39 cellular contexts compared by ENCODE assay signal in the genomic region with DNA sequence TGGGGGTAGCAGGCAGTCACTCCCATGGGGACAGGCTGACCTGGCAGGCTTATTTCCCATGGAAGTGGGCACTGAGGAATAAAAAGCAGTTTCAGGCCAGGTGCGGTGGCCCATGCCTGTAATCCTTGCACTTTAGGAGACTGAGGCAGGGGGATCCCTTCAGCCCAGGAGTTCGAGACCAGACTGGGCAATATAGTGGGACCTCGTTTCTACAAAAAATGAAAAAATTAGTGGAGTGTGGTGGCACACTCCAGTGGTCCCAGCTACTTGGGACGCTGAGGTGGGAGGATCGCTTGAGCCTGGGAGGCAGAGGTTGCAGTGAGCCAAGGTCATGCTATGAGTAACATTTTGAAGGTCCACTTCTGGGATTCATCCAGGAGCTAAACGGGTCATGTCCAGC. TPM values are rescaled to one million over a fixed set of nuclear protein-coding genes. Genes with fewer than 3 reads are reported as not detected.
"Had no signal": no experiment of that assay in that cellular context is flagged by ENCODE, and none has a peak within 500 bp of the region (broad histone marks: within the 10 kb centered on the region; RNA-seq: fewer than 3 reads in every experiment).

No MANE protein-coding gene starts in this region.

- DNase-seq: Karpas-422, Kasumi-1, KG1, MG63, MM.1S, MV-4-11, NCI-H1048, NCI-H1092, NCI-H1092 treated with DMSO at 0.1 percent for 48 hours, NCI-H1105, NCI-H1105 treated with DMSO at 0.1 percent for 48 hours, NCI-H1417, NCI-H1417 treated with DMSO at 0.1 percent for 48 hours, NCI-H1436, NCI-H1436 treated with DMSO at 0.1 percent for 48 hours, NCI-H146, NCI-H1694, NCI-H1694 treated with DMSO at 0.1 percent for 48 hours, NCI-H187, NCI-H187 treated with DMSO at 0.1 percent for 48 hours, NCI-H1930, NCI-H2029, NCI-H2029 treated with DMSO at 0.1 percent for 48 hours, NCI-H2081, NCI-H2081 treated with DMSO at 0.1 percent for 48 hours, NCI-H2107, NCI-H2171, NCI-H2171 treated with DMSO at 0.1 percent for 48 hours, NCI-H2227 treated with DMSO at 0.1 percent for 48 hours, NCI-H226, NCI-H345, NCI-H446, NCI-H446 treated with DMSO at 0.1 percent for 48 hours, NCI-H510A had no signal

- H3K4me3 ChIP-seq: MG63 had no signal

- H3K27ac ChIP-seq: KMS-11 had no signal

RNA-seq across cellular contexts. Expression of a gene that starts 25.9 kb away (rescaled TPM):
- total RNA-seq: M059J had no signal

RNA-seq across cellular contexts. Expression of a gene that starts 45.3 kb away (rescaled TPM):
- total RNA-seq: LHCN-M2, M059J, MCF 10A, NCI-H460 had no signal
